ENCODE assay signal across 8 cellular contexts in genomic region chr11:820655-821512, GRCh38. TPM values are rescaled to one million over a fixed set of nuclear protein-coding genes. Genes with fewer than 3 reads are reported as not detected.
A peak's percentile ranks its signal among the peaks of the same experiment; 100 is the strongest.
DNase-seq lines count a peak whose midpoint lies in the region; ATAC-seq and TF ChIP-seq lines count a peak whose summit lies in the region.

No MANE protein-coding gene starts in this region.

- H3K4me3 ChIP-seq in left ventricle myocardium inferior (peak overlapping the region; percentile 91), sigmoid colon (peak overlapping the region; percentile 66 to 96 (median 82))

- no peak for TF ChIP-seq EP300 in sigmoid colon (IDR thresholded peaks at IDR 0.05)

- DNase-seq in activated T-cell treated with anti-CD3 and anti-CD28 coated beads, Interleukin-2, amount 50 U/mL, for 24 hours, result no peak
- no peak for DNase-seq in activated T-cell treated with anti-CD3 and anti-CD28 coated beads, Interleukin-2, amount 50 U/mL, for 1 hour
- DNase-seq in activated T-helper 2 cell treated with anti-CD3 and anti-CD28 coated beads, Interferon-gamma antibody, Interleukin-2, Interleukin-4, amounts not matched to agents 10 μg/mL and 5 μg/mL and 100 μg/mL, durations not matched to agents 14 hours and 24 hours and 36 hours (ENCODE audit: low spot score), result no peak
- DNase-seq in left ventricle myocardium inferior (peak; percentile 82), sigmoid colon (peak; percentile 88), DMS114 treated with DMSO at 0.1 percent for 48 hours (lab: John Stamatoyannopoulos, UW; ENCODE audit: unreplicated experiment) (no peak)

- peak overlapping the region; percentile 80 for H3K4me3 Mint-ChIP-seq in activated T-cell treated with anti-CD3 and anti-CD28 coated beads, Interleukin-2, amount 50 U/mL, for 24 hours
- H3K4me3 Mint-ChIP-seq in activated T-helper 2 cell treated with anti-CD3 and anti-CD28 coated beads, Interferon-gamma antibody, Interleukin-2, Interleukin-4, amounts not matched to agents 10 μg/mL and 5 μg/mL and 100 μg/mL, durations not matched to agents 14 hours and 24 hours and 36 hours (ENCODE audit: low read depth), result peak overlapping the region; percentile 80

- intact Hi-C loops in activated T-helper 2 cell treated with anti-CD3 and anti-CD28 coated beads, Interferon-gamma antibody, Interleukin-2, Interleukin-4, amounts not matched to agents 10 μg/mL and 5 μg/mL and 100 μg/mL, durations not matched to agents 14 hours and 24 hours and 36 hours (cut with micrococcal nuclease), result loop anchor here (1.0 kb wide), 1 partner anchor 16 kb away; the partner anchor contains the start of gene PIDD1
- intact Hi-C loops in left ventricle myocardium inferior (cut with micrococcal nuclease), result no loop called here
- intact Hi-C loops in sigmoid colon (cut with DNase I), result no loop called here

- H3K27me3 Mint-ChIP-seq in activated T-cell treated with anti-CD3 and anti-CD28 coated beads, Interleukin-2, amount 50 U/mL, for 24 hours, result no peaks in the 10 kb centered on the region
- H3K27me3 Mint-ChIP-seq in activated T-helper 2 cell treated with anti-CD3 and anti-CD28 coated beads, Interferon-gamma antibody, Interleukin-2, Interleukin-4, amounts not matched to agents 10 μg/mL and 5 μg/mL and 100 μg/mL, durations not matched to agents 14 hours and 24 hours and 36 hours (ENCODE audit: low read depth), result no peaks in the 10 kb centered on the region

- H3K9me3 ChIP-seq in left ventricle myocardium inferior (replicated peaks) (no peaks in the 10 kb centered on the region), sigmoid colon (no peaks in the 10 kb centered on the region)

- TF ChIP-seq CTCF in left ventricle myocardium inferior (IDR thresholded peaks at IDR 0.05; ENCODE audit: borderline replicate concordance) (no peak), sigmoid colon (IDR thresholded peaks at IDR 0.05) (no peak)

- H3K36me3 Mint-ChIP-seq in activated T-cell treated with anti-CD3 and anti-CD28 coated beads, Interleukin-2, amount 50 U/mL, for 24 hours (ENCODE audit: low read depth), result peaks cover 32% of the 10 kb centered on the region
- H3K36me3 Mint-ChIP-seq in activated T-helper 2 cell treated with anti-CD3 and anti-CD28 coated beads, Interferon-gamma antibody, Interleukin-2, Interleukin-4, amounts not matched to agents 10 μg/mL and 5 μg/mL and 100 μg/mL, durations not matched to agents 14 hours and 24 hours and 36 hours (ENCODE audit: low read depth), result peaks cover 17% of the 10 kb centered on the region

- TF ChIP-seq POLR2A in sigmoid colon (IDR thresholded peaks at IDR 0.05), result no peak

- 33 to 57% methylated on average over 11 of the region's 11 CpGs for WGBS in sigmoid colon, 2 donors

- ATAC-seq in HG03432 (IDR thresholded peaks at IDR 0.05; ENCODE audit: unreplicated experiment) (no peak), GM21576 (IDR thresholded peaks at IDR 0.05; ENCODE audit: unreplicated experiment) (no peak)

- H3K27ac Mint-ChIP-seq in activated T-cell treated with anti-CD3 and anti-CD28 coated beads, Interleukin-2, amount 50 U/mL, for 24 hours, result peak overlapping the region; percentile 76
- peak overlapping the region; percentile 62 for H3K27ac Mint-ChIP-seq in activated T-helper 2 cell treated with anti-CD3 and anti-CD28 coated beads, Interferon-gamma antibody, Interleukin-2, Interleukin-4, amounts not matched to agents 10 μg/mL and 5 μg/mL and 100 μg/mL, durations not matched to agents 14 hours and 24 hours and 36 hours

- peak overlapping the region; percentile 99 for H3K27ac ChIP-seq in left ventricle myocardium inferior (replicated peaks)
- H3K27ac ChIP-seq in sigmoid colon, result peak overlapping the region; percentile 90 to 99 (median 98)

- H3K36me3 ChIP-seq in left ventricle myocardium inferior (peaks cover 42% of the 10 kb centered on the region), sigmoid colon (peaks cover 22 to 41% (median 26%) of the 10 kb centered on the region in 4 donors)

- H3K4me1 ChIP-seq in left ventricle myocardium inferior (peaks cover 62% of the 10 kb centered on the region), sigmoid colon (peaks cover 0 to 33% (median 30%) of the 10 kb centered on the region in 4 donors)

- no peaks in the 10 kb centered on the region for H3K9me3 Mint-ChIP-seq in activated T-cell treated with anti-CD3 and anti-CD28 coated beads, Interleukin-2, amount 50 U/mL, for 24 hours
- no peaks in the 10 kb centered on the region for H3K9me3 Mint-ChIP-seq in activated T-helper 2 cell treated with anti-CD3 and anti-CD28 coated beads, Interferon-gamma antibody, Interleukin-2, Interleukin-4, amounts not matched to agents 10 μg/mL and 5 μg/mL and 100 μg/mL, durations not matched to agents 14 hours and 24 hours and 36 hours

- H3K27me3 ChIP-seq in left ventricle myocardium inferior (ENCODE audit: low read depth) (no peaks in the 10 kb centered on the region), sigmoid colon (peaks cover 5 to 25% (median 21%) of the 10 kb centered on the region in 3 donors)

- H3K4me1 Mint-ChIP-seq in activated T-cell treated with anti-CD3 and anti-CD28 coated beads, Interleukin-2, amount 50 U/mL, for 24 hours (ENCODE audit: low read depth), result peaks cover 20% of the 10 kb centered on the region
- peaks cover 8% of the 10 kb centered on the region for H3K4me1 Mint-ChIP-seq in activated T-helper 2 cell treated with anti-CD3 and anti-CD28 coated beads, Interferon-gamma antibody, Interleukin-2, Interleukin-4, amounts not matched to agents 10 μg/mL and 5 μg/mL and 100 μg/mL, durations not matched to agents 14 hours and 24 hours and 36 hours (ENCODE audit: low read depth)

RNA-seq across cellular contexts. Expression of gene PNPLA2, which starts 2.2 kb away (rescaled TPM):
- total RNA-seq in activated T-helper 2 cell treated with anti-CD3 and anti-CD28 coated beads, Interferon-gamma antibody, Interleukin-2, Interleukin-4, amounts not matched to agents 10 μg/mL and 5 μg/mL and 100 μg/mL, durations not matched to agents 14 hours and 24 hours and 36 hours, result 56.1 and 59.8 TPM in 2 replicates
- total RNA-seq in left ventricle myocardium inferior, result 300 TPM
- total RNA-seq in sigmoid colon, result 10 to 100 TPM; 26.3 to 39.6 (median 34.6) TPM
- polyA plus RNA-seq in sigmoid colon, result 100 to 1,000 TPM in 1 of 3 donors, 10 to 100 TPM in 2; 35.4 to 137 (median 47.6) TPM

RNA-seq across cellular contexts. Expression of gene CRACR2B, which starts 6.8 kb away (rescaled TPM):
- 4.9 and 5.1 TPM in 2 replicates for total RNA-seq in activated T-helper 2 cell treated with anti-CD3 and anti-CD28 coated beads, Interferon-gamma antibody, Interleukin-2, Interleukin-4, amounts not matched to agents 10 μg/mL and 5 μg/mL and 100 μg/mL, durations not matched to agents 14 hours and 24 hours and 36 hours
- total RNA-seq in left ventricle myocardium inferior (23.2 TPM), sigmoid colon (1 to 10 TPM; 1.5 to 9.5 (median 4.6) TPM)
- 100 to 1,000 TPM in 1 of 3 donors, 10 to 100 TPM in 2; 32.1 to 149 (median 46.8) TPM for polyA plus RNA-seq in sigmoid colon

RNA-seq across cellular contexts. Expression of gene RPLP2, which starts 11.1 kb away (rescaled TPM):
- 2,210 and 2,217 TPM in 2 replicates for total RNA-seq in activated T-helper 2 cell treated with anti-CD3 and anti-CD28 coated beads, Interferon-gamma antibody, Interleukin-2, Interleukin-4, amounts not matched to agents 10 μg/mL and 5 μg/mL and 100 μg/mL, durations not matched to agents 14 hours and 24 hours and 36 hours
- total RNA-seq in left ventricle myocardium inferior (871 TPM), sigmoid colon (100 to 1,000 TPM; 405 to 632 (median 412) TPM)
- polyA plus RNA-seq in sigmoid colon, result 1,000 to 10,000 TPM; 1,208 to 2,533 (median 1,777) TPM

RNA-seq across cellular contexts. Expression of gene CD151, which starts 11.9 kb away (rescaled TPM):
- 95.7 and 106 TPM in 2 replicates for total RNA-seq in activated T-helper 2 cell treated with anti-CD3 and anti-CD28 coated beads, Interferon-gamma antibody, Interleukin-2, Interleukin-4, amounts not matched to agents 10 μg/mL and 5 μg/mL and 100 μg/mL, durations not matched to agents 14 hours and 24 hours and 36 hours
- total RNA-seq in left ventricle myocardium inferior (408 TPM), sigmoid colon (100 to 1,000 TPM in 3 of 4 donors, 10 to 100 TPM in 1; 84.4 to 343 (median 278) TPM)
- 100 to 1,000 TPM in 1 of 3 donors, 10 to 100 TPM in 2; 91.9 to 436 (median 92.7) TPM for polyA plus RNA-seq in sigmoid colon

RNA-seq across cellular contexts. Expression of gene PIDD1, which starts 15.9 kb away (rescaled TPM):
- total RNA-seq in activated T-helper 2 cell treated with anti-CD3 and anti-CD28 coated beads, Interferon-gamma antibody, Interleukin-2, Interleukin-4, amounts not matched to agents 10 μg/mL and 5 μg/mL and 100 μg/mL, durations not matched to agents 14 hours and 24 hours and 36 hours, result 27.3 and 27.6 TPM in 2 replicates
- 7.1 TPM for total RNA-seq in left ventricle myocardium inferior
- total RNA-seq in sigmoid colon, result 10 to 100 TPM in 2 of 4 donors, 1 to 10 TPM in 2; 6.7 to 26.6 (median 11.4) TPM
- polyA plus RNA-seq in sigmoid colon, result 10 to 100 TPM in 1 of 3 donors, 1 to 10 TPM in 2; 4.9 to 28.8 (median 6.0) TPM

Comparison
In these comparisons a context has a peak if more than half of its experiments do, and no peak if none do; other contexts are left out.
1. DNase-seq: peak in left ventricle myocardium inferior (single experiment) and sigmoid colon (single experiment); none in activated T-cell treated with anti-CD3 and anti-CD28 coated beads, Interleukin-2, amount 50 U/mL, for 24 hours (single experiment), activated T-cell treated with anti-CD3 and anti-CD28 coated beads, Interleukin-2, amount 50 U/mL, for 1 hour (single experiment), activated T-helper 2 cell treated with anti-CD3 and anti-CD28 coated beads, Interferon-gamma antibody, Interleukin-2, Interleukin-4, amounts not matched to agents 10 μg/mL and 5 μg/mL and 100 μg/mL, durations not matched to agents 14 hours and 24 hours and 36 hours (single experiment) and DMS114 treated with DMSO at 0.1 percent for 48 hours (single experiment).